9 cellular contexts compared by ENCODE assay signal in genomic region chr21:41817228-41817627, GRCh38. TPM values are rescaled to one million over a fixed set of nuclear protein-coding genes. Genes with fewer than 3 reads are reported as not detected.
A peak's percentile ranks its signal among the peaks of the same experiment; 100 is the strongest.
DNase-seq lines count a peak whose midpoint lies in the region; ATAC-seq, FAIRE-seq and TF ChIP-seq lines count a peak whose summit lies in the region.
"Had no signal": no experiment of that assay in that cellular context is flagged by ENCODE, and none has a peak within 500 bp of the region (broad histone marks: within the 10 kb centered on the region; RNA-seq: fewer than 3 reads in every experiment).

No MANE protein-coding gene starts in this region.

- H3K79me2 ChIP-seq in astrocyte (ENCODE audit: insufficient read depth, low read length) (no peaks in the 10 kb centered on the region), hepatocyte (no peaks in the 10 kb centered on the region)

- H3K27ac Mint-ChIP-seq in astrocyte (ENCODE audit: unreplicated experiment): no peak overlapping the region

- H3K9me3 Mint-ChIP-seq in astrocyte (ENCODE audit: unreplicated experiment): no peaks in the 10 kb centered on the region
- H3K9me3 Mint-ChIP-seq: CD4-positive, alpha-beta memory T cell had no signal

- H3K4me2 ChIP-seq in astrocyte (ENCODE audit: low read length) (no peak overlapping the region), hepatocyte (no peak overlapping the region), skeletal muscle satellite cell (ENCODE audit: low read length) (no peak overlapping the region)

- no peaks in the 10 kb centered on the region for H3K4me1 Mint-ChIP-seq in astrocyte (ENCODE audit: low read depth, unreplicated experiment)

- peak; percentile 66 for ATAC-seq in HG03432 (IDR thresholded peaks at IDR 0.05; ENCODE audit: unreplicated experiment)

- WGBS in hepatocyte (ENCODE audit: low lambda C conversion rate, missing lambda C conversion rate): 22% methylated on average over 3 of the region's 3 CpGs

- H3K9me2 ChIP-seq in hepatocyte (replicated peaks; ENCODE audit: insufficient read depth): no peaks in the 10 kb centered on the region

- H3K9me3 ChIP-seq in NT2/D1 (ENCODE audit: insufficient read depth, low read length) (no peaks in the 10 kb centered on the region), astrocyte (ENCODE audit: insufficient read depth, low read depth, low read length) (no peaks in the 10 kb centered on the region), hepatocyte (ENCODE audit: low read depth) (no peaks in the 10 kb centered on the region), skeletal muscle satellite cell (replicated peaks; ENCODE audit: low read length) (no peaks in the 10 kb centered on the region)

- H3K4me3 ChIP-seq in NT2/D1 (ENCODE audit: insufficient read length, low read depth): no peak overlapping the region
- H3K4me3 ChIP-seq in astrocyte (ENCODE audit: insufficient read depth, low read depth, low read length): no peak overlapping the region
- no peak overlapping the region for H3K4me3 ChIP-seq in hepatocyte
- no peak overlapping the region for H3K4me3 ChIP-seq in skeletal muscle satellite cell (ENCODE audit: low read length)

- no peak overlapping the region for H3K9ac ChIP-seq in NT2/D1 (ENCODE audit: insufficient read length, low read depth)
- H3K9ac ChIP-seq in astrocyte (ENCODE audit: low read length): no peak overlapping the region
- peak overlapping the region; percentile 7 for H3K9ac ChIP-seq in skeletal muscle satellite cell (ENCODE audit: low read depth, low read length)

- H3K27me3 ChIP-seq in NT2/D1 (ENCODE audit: insufficient read depth, insufficient read length) (no peaks in the 10 kb centered on the region), astrocyte (ENCODE audit: insufficient read depth, low read length) (no peaks in the 10 kb centered on the region), hepatocyte (no peaks in the 10 kb centered on the region), skeletal muscle satellite cell (ENCODE audit: control insufficient read depth, insufficient read depth, low read length) (no peaks in the 10 kb centered on the region)

- H3K27ac ChIP-seq in astrocyte (ENCODE audit: low read depth, low read length) (no peak overlapping the region), hepatocyte (peak overlapping the region; percentile 14)

- no peak overlapping the region for H3K4me3 Mint-ChIP-seq in astrocyte (ENCODE audit: unreplicated experiment)
- H3K4me3 Mint-ChIP-seq: CD4-positive, alpha-beta memory T cell had no signal

- H4K20me1 ChIP-seq in astrocyte (ENCODE audit: insufficient read depth, low read length) (no peaks in the 10 kb centered on the region), hepatocyte (ENCODE audit: insufficient read depth, poor library complexity, severe bottlenecking) (no peaks in the 10 kb centered on the region)

- peak; percentile 24 for DNase-seq in NCI-H1436 (lab: John Stamatoyannopoulos, UW)
- DNase-seq in NCI-H1436 treated with DMSO at 0.1 percent for 48 hours (lab: John Stamatoyannopoulos, UW): no peak
- peak; percentile 62 for DNase-seq in NT2/D1 (ENCODE audit: low read depth, low spot score)
- peak; percentile 47 for DNase-seq in astrocyte (ENCODE audit: low read depth)
- peak; percentile 81 for DNase-seq in hepatocyte (ENCODE audit: low spot score)
- no peak for DNase-seq in cerebellar nuclear complex (lab: John Stamatoyannopoulos, UW)

- H3K36me3 ChIP-seq in NT2/D1 (ENCODE audit: insufficient read depth, insufficient read length, low read length): peaks cover 63% of the 10 kb centered on the region
- no peaks in the 10 kb centered on the region for H3K36me3 ChIP-seq in astrocyte (ENCODE audit: insufficient read depth, low read length)
- no peaks in the 10 kb centered on the region for H3K36me3 ChIP-seq in hepatocyte (replicated peaks; ENCODE audit: insufficient read depth, low read depth)
- peaks cover 23% of the 10 kb centered on the region for H3K36me3 ChIP-seq in skeletal muscle satellite cell (ENCODE audit: insufficient read depth, low read length)

- H3K4me1 ChIP-seq in NT2/D1 (ENCODE audit: insufficient read depth, insufficient read length) (peaks cover 10% of the 10 kb centered on the region), astrocyte (ENCODE audit: insufficient read depth, low read length) (no peaks in the 10 kb centered on the region), hepatocyte (ENCODE audit: insufficient read depth) (no peaks in the 10 kb centered on the region), skeletal muscle satellite cell (ENCODE audit: control insufficient read depth, insufficient read depth, low read length) (no peaks in the 10 kb centered on the region)

- H3K36me3 Mint-ChIP-seq in astrocyte (ENCODE audit: low read depth, unreplicated experiment): peaks cover 8% of the 10 kb centered on the region

- no peak overlapping the region for H2AFZ ChIP-seq in astrocyte (ENCODE audit: low read depth, low read length)
- H2AFZ ChIP-seq in hepatocyte: no peak overlapping the region

- TF ChIP-seq CTCF in astrocyte (IDR thresholded peaks at IDR 0.05; ENCODE audit: insufficient read depth, low read depth, low read length) (peak; percentile 75), hepatocyte (IDR thresholded peaks at IDR 0.05; ENCODE audit: poor library complexity) (peak; percentile 76)

- peaks cover 1% of the 10 kb centered on the region for H3K27me3 Mint-ChIP-seq in astrocyte (ENCODE audit: low read depth, unreplicated experiment)
- H3K27me3 Mint-ChIP-seq: CD4-positive, alpha-beta memory T cell had no signal

- FAIRE-seq in astrocyte (lab: Jason Lieb, UNC): peak; percentile 84

RNA-seq across cellular contexts. Expression of gene RIPK4, which starts 50.4 kb away (rescaled TPM):
- total RNA-seq in astrocyte (1.1 and 1.8 TPM in 2 replicates), hepatocyte (19.7 and 32.8 TPM in 2 replicates)
- 28.1 and 31.0 TPM in 2 replicates for polyA plus RNA-seq in hepatocyte
- under 0.01 TPM in 1 of 2 replicates, not detected in the other for total RNA-seq in skeletal muscle satellite cell (2012; rRNA removed)

Comparison
In these comparisons a context has a peak if more than half of its experiments do, and no peak if none do; other contexts are left out.
1. DNase-seq: peak in NCI-H1436 (single experiment), NT2/D1 (single experiment), astrocyte (single experiment) and hepatocyte (single experiment); none in NCI-H1436 treated with DMSO at 0.1 percent for 48 hours (single experiment) and cerebellar nuclear complex (0 of 2).